ENCODE assay signal across 1 cellular context in genomic region chr12:53217930-53218307, GRCh38.
TF ChIP-seq lines count a peak whose summit lies in the region.

No MANE protein-coding gene starts in this region.

TF ChIP-seq in H1, 55 proteins besides CTCF, POLR2A, EP300 and RAD21:
- TF ChIP-seq CHD7 (IDR thresholded peaks at IDR 0.05; ENCODE audit: insufficient replicate concordance, low read length) (no peak), EZH2 (IDR thresholded peaks at IDR 0.05; ENCODE audit: low read depth, low read length, severe bottlenecking) (peak; percentile 21), CHD1 (IDR thresholded peaks at IDR 0.05; ENCODE audit: low read depth, low read length) (no peak), KDM5A (IDR thresholded peaks at IDR 0.05; ENCODE audit: low read length) (no peak), RBBP5 (IDR thresholded peaks at IDR 0.05; ENCODE audit: borderline replicate concordance, low read depth, low read length) (no peak), HDAC6 (IDR thresholded peaks at IDR 0.05; ENCODE audit: low read depth, low read length) (no peak), SP2 (IDR thresholded peaks at IDR 0.05; ENCODE audit: low read length) (no peak)
